ENCODE assay signal across 11 cellular contexts in the genomic region with DNA sequence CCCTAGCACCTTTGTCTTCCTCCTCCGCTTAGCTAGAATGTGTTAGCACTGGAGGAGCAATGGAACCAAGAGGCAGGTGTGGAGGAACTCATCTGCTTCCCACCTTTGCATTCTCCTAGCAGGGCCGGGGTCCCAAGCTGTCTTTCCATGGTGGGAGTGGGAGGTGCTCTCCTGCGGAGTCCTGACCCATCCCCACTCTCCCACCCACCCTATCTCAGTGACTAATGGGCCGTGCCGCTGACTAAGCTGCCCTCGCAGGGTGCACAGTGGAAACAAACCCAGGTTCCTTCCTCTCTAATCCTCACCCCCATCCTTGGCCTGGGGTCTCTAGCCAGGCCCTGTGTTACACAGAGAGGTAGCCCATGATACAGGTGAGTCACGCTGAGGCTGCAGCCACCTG.
DNase-seq lines count a peak whose midpoint lies in the region; ATAC-seq and TF ChIP-seq lines count a peak whose summit lies in the region.
"Had no signal": no experiment of that assay in that cellular context is flagged by ENCODE, and none has a peak within 500 bp of the region (broad histone marks: within the 10 kb centered on the region; RNA-seq: fewer than 3 reads in every experiment).

No MANE protein-coding gene starts in this region.

- H3K9me3 ChIP-seq in upper lobe of left lung: no peaks in the 10 kb centered on the region
- no peaks in the 10 kb centered on the region for H3K9me3 ChIP-seq in prostate gland

- H3K9me3 Mint-ChIP-seq in natural killer cell: no peaks in the 10 kb centered on the region
- H3K9me3 Mint-ChIP-seq: naive thymus-derived CD8-positive, alpha-beta T cell had no signal

- TF ChIP-seq CTCF in natural killer cell (IDR thresholded peaks at IDR 0.05): no peak
- TF ChIP-seq CTCF in upper lobe of left lung (IDR thresholded peaks at IDR 0.05): no peak
- TF ChIP-seq CTCF in prostate gland (IDR thresholded peaks at IDR 0.05): no peak

- H3K36me3 Mint-ChIP-seq in natural killer cell: no peaks in the 10 kb centered on the region
- H3K36me3 Mint-ChIP-seq: naive thymus-derived CD8-positive, alpha-beta T cell had no signal

- TF ChIP-seq POLR2A in upper lobe of left lung (IDR thresholded peaks at IDR 0.05) (no peak), prostate gland (IDR thresholded peaks at IDR 0.05) (no peak)

- peak; percentile 45 for DNase-seq in activated naive CD4-positive, alpha-beta T cell treated with Interleukin-2 at 50 U/mL for 16 hours
- no peak for DNase-seq in activated naive CD4-positive, alpha-beta T cell (lab: John Stamatoyannopoulos, UW)
- DNase-seq in activated T-cell treated with anti-CD3 and anti-CD28 coated beads, Interleukin-2, amount 50 U/mL, for 48 hours: peak; percentile 77 to 80
- DNase-seq in natural killer cell: no peak
- DNase-seq in upper lobe of left lung: peak in 1 of 2 donors; percentile 40
- DNase-seq in NCI-H524 treated with DMSO at 0.1 percent for 48 hours (lab: John Stamatoyannopoulos, UW): no peak
- DNase-seq in prostate gland (ENCODE audit: low spot score): no peak
- DNase-seq in medulla oblongata (ENCODE audit: extremely low spot score): no peak
- DNase-seq: left colon; naive thymus-derived CD8-positive, alpha-beta T cell; NCI-H1694 had no signal

- peak overlapping the region; percentile 66 to 91 (median 88) for H3K27ac ChIP-seq in upper lobe of left lung
- H3K27ac ChIP-seq in prostate gland: no peak overlapping the region

- H3K4me3 ChIP-seq in upper lobe of left lung (no peak overlapping the region), prostate gland (no peak overlapping the region)

- H3K27me3 Mint-ChIP-seq in natural killer cell (ENCODE audit: low read depth in 2 of 2): no peaks in the 10 kb centered on the region
- H3K27me3 Mint-ChIP-seq: naive thymus-derived CD8-positive, alpha-beta T cell had no signal

- WGBS in upper lobe of left lung, 2 donors: 72 to 86% methylated on average over 6 to 7 of the region's 7 CpGs
- 86% methylated on average over 7 of the region's 7 CpGs for WGBS in prostate gland

- peaks cover 45 to 71% of the 10 kb centered on the region in 2 donors for H3K4me1 Mint-ChIP-seq in natural killer cell

- H3K4me1 ChIP-seq in upper lobe of left lung (peaks cover 34 to 54% (median 43%) of the 10 kb centered on the region in 4 donors), prostate gland (replicated peaks) (no peaks in the 10 kb centered on the region)

- intact Hi-C loops in natural killer cell (cut with micrococcal nuclease) (loop anchor here (5.0 kb wide), 1 partner anchor 339 kb away; no protein-coding TSS in a partner anchor), prostate gland (cut with DNase I) (no loop called here)

- ATAC-seq in natural killer cell (no peak), upper lobe of left lung (ENCODE audit: low FRiP score in 2 of 2) (no peak)
- ATAC-seq: left colon; naive thymus-derived CD8-positive, alpha-beta T cell had no signal

- no peaks in the 10 kb centered on the region for H3K36me3 ChIP-seq in upper lobe of left lung
- H3K36me3 ChIP-seq in prostate gland: no peaks in the 10 kb centered on the region

- peak overlapping the region; percentile 92 to 97 for H3K27ac Mint-ChIP-seq in natural killer cell

- H3K27me3 ChIP-seq in upper lobe of left lung (no peaks in the 10 kb centered on the region), prostate gland (replicated peaks; ENCODE audit: insufficient read depth) (no peaks in the 10 kb centered on the region)

- no peak for TF ChIP-seq EP300 in upper lobe of left lung (IDR thresholded peaks at IDR 0.05)

- H3K4me3 Mint-ChIP-seq in natural killer cell: no peak overlapping the region

Comparison
In these comparisons a context has a peak if more than half of its experiments do, and no peak if none do; other contexts are left out.
1. DNase-seq: peak in activated naive CD4-positive, alpha-beta T cell treated with Interleukin-2 at 50 U/mL for 16 hours (single experiment) and activated T-cell treated with anti-CD3 and anti-CD28 coated beads, Interleukin-2, amount 50 U/mL, for 48 hours (2 of 2); none in activated naive CD4-positive, alpha-beta T cell (0 of 4), natural killer cell (single experiment), NCI-H524 treated with DMSO at 0.1 percent for 48 hours (single experiment), prostate gland (single experiment) and medulla oblongata (single experiment).
2. H3K27ac ChIP-seq: peak in upper lobe of left lung (4 of 4); none in prostate gland (0 of 2).